ENCODE assay signal across 8 cellular contexts in genomic region chr17:30116661-30117547, GRCh38. TPM values are rescaled to one million over a fixed set of nuclear protein-coding genes. Genes with fewer than 3 reads are reported as not detected.
A peak's percentile ranks its signal among the peaks of the same experiment; 100 is the strongest.
DNase-seq lines count a peak whose midpoint lies in the region; ATAC-seq and TF ChIP-seq lines count a peak whose summit lies in the region.

TSS of gene NSRP1 (plus strand) at chr17:30116816. CDS start at chr17:30116844, 28 bp downstream.

- H3K4me1 Mint-ChIP-seq in T-helper 2 cell treated with Interferon-gamma antibody and Interleukin-4, amounts not matched to agents 5 μg/mL and 100 μg/mL, for 36 hours (ENCODE audit: low read depth): peaks cover 47% of the 10 kb centered on the region

- H3K4me1 ChIP-seq in right cardiac atrium (ENCODE audit: control insufficient read depth, insufficient read depth, low read length) (no peaks in the 10 kb centered on the region), psoas muscle (peaks cover 21% of the 10 kb centered on the region), urinary bladder (ENCODE audit: insufficient read depth) (no peaks in the 10 kb centered on the region)

- peaks cover 27% of the 10 kb centered on the region for H3K36me3 Mint-ChIP-seq in T-helper 2 cell treated with Interferon-gamma antibody and Interleukin-4, amounts not matched to agents 5 μg/mL and 100 μg/mL, for 36 hours (ENCODE audit: low read depth)

- H3K27me3 Mint-ChIP-seq in T-helper 2 cell treated with Interferon-gamma antibody and Interleukin-4, amounts not matched to agents 5 μg/mL and 100 μg/mL, for 36 hours (ENCODE audit: low read depth): no peaks in the 10 kb centered on the region

- peak; percentile 86 for DNase-seq in GM13977 (ENCODE audit: low spot score)
- DNase-seq in NCI-H2029 (lab: John Stamatoyannopoulos, UW): peak; percentile 86
- peak; percentile 94 for DNase-seq in T-helper 2 cell treated with Interferon-gamma antibody and Interleukin-4, amounts not matched to agents 5 μg/mL and 100 μg/mL, for 36 hours (ENCODE audit: low spot score)
- DNase-seq in anterior cingulate cortex (lab: John Stamatoyannopoulos, UW): peak; percentile 25 to 95 (median 85)
- peak; percentile 96 to 98 (median 98) for DNase-seq in right cardiac atrium
- DNase-seq in psoas muscle: peak; percentile 96 to 97

- no peak for TF ChIP-seq CTCF in GM13977 (IDR thresholded peaks at IDR 0.05; ENCODE audit: extremely low read depth, insufficient read depth, missing control alignments)
- no peak for TF ChIP-seq CTCF in psoas muscle (IDR thresholded peaks at IDR 0.05)

- H3K36me3 ChIP-seq in psoas muscle (ENCODE audit: insufficient read depth in 1 of 2, low read depth in 1 of 2) (peaks cover 0 to 34% of the 10 kb centered on the region in 2 donors), urinary bladder (ENCODE audit: insufficient read depth) (no peaks in the 10 kb centered on the region)

- peak within 1 kb of the TSS; percentile 97 for H3K27ac ChIP-seq in right cardiac atrium (ENCODE audit: low read length)
- peak within 1 kb of the TSS; percentile 96 for H3K27ac ChIP-seq in psoas muscle
- peak within 1 kb of the TSS; percentile 89 for H3K27ac ChIP-seq in urinary bladder (ENCODE audit: low read depth)

- peak within 1 kb of the TSS; percentile 95 for H3K4me3 ChIP-seq in right cardiac atrium (ENCODE audit: low read length)
- H3K4me3 ChIP-seq in psoas muscle: peak within 1 kb of the TSS; percentile 80
- peak within 1 kb of the TSS; percentile 52 for H3K4me3 ChIP-seq in urinary bladder (ENCODE audit: low read depth, low read length)

- WGBS in right cardiac atrium: under 1% methylated on average over 47 of the region's 47 CpGs
- WGBS in psoas muscle, 3 donors: 0% methylated on average over 47 of the region's 47 CpGs
- WGBS in urinary bladder: under 1% methylated on average over 47 of the region's 47 CpGs

- intact Hi-C loops in right cardiac atrium (cut with DNase I) (no loop called here), psoas muscle (cut with DNase I) (loop anchor here in 1 of 2 donors (5.0 kb wide), 1 partner anchor 160 kb away; no protein-coding TSS in a partner anchor)

- in situ Hi-C loops in GM13977 (cut with MboI; ENCODE audit: low pct_unique_long_range_greater_than_20kb, low sequenced_read_pairs, unreplicated experiment): no loop called here

- no peaks in the 10 kb centered on the region for H3K9me3 ChIP-seq in right cardiac atrium (ENCODE audit: control insufficient read depth, low read length)
- no peaks in the 10 kb centered on the region for H3K9me3 ChIP-seq in psoas muscle

- peak within 1 kb of the TSS; percentile 91 for H3K4me3 Mint-ChIP-seq in T-helper 2 cell treated with Interferon-gamma antibody and Interleukin-4, amounts not matched to agents 5 μg/mL and 100 μg/mL, for 36 hours

- peak within 1 kb of the TSS; percentile 97 for H3K27ac Mint-ChIP-seq in T-helper 2 cell treated with Interferon-gamma antibody and Interleukin-4, amounts not matched to agents 5 μg/mL and 100 μg/mL, for 36 hours

- ATAC-seq in HG02938 (IDR thresholded peaks at IDR 0.05; ENCODE audit: unreplicated experiment) (peak; percentile 80), right cardiac atrium (peak; percentile 98), psoas muscle (peak; percentile 98 to 99 (median 98))

- no peaks in the 10 kb centered on the region for H3K27me3 ChIP-seq in right cardiac atrium (ENCODE audit: control insufficient read depth, insufficient read depth)
- no peaks in the 10 kb centered on the region for H3K27me3 ChIP-seq in psoas muscle (ENCODE audit: insufficient read depth in 3 of 3, low read length in 2 of 3)

- no peaks in the 10 kb centered on the region for H3K9me3 Mint-ChIP-seq in T-helper 2 cell treated with Interferon-gamma antibody and Interleukin-4, amounts not matched to agents 5 μg/mL and 100 μg/mL, for 36 hours

RNA-seq across cellular contexts. Expression of gene NSRP1, which starts in this region (rescaled TPM):
- total RNA-seq in right cardiac atrium: 10 to 100 TPM; 23.0 to 28.9 (median 25.0) TPM
- 29.9 TPM for polyA plus RNA-seq in right cardiac atrium
- 10 to 100 TPM; 13.6 to 25.9 (median 21.6) TPM for total RNA-seq in psoas muscle
- 10 to 100 TPM; 15.3 to 32.7 (median 19.3) TPM for polyA plus RNA-seq in psoas muscle
- 30.9 TPM for total RNA-seq in urinary bladder
- 29.5 TPM for polyA plus RNA-seq in urinary bladder

Comparison
In these comparisons a context has a peak if more than half of its experiments do, and no peak if none do; other contexts are left out.
1. Peak in every context shown above with its lines: DNase-seq, ATAC-seq, H3K4me3 ChIP-seq and H3K27ac ChIP-seq.